In genomic region chr11:66051766-66052663, GRCh38 we compare ENCODE assay signal across 1 cellular context.
A peak's percentile ranks its signal among the peaks of the same experiment; 100 is the strongest.
TF ChIP-seq lines count a peak whose summit lies in the region.

SF3B2 (plus strand) TSS chr11:66052364; CDS start chr11:66052385, 21 bp downstream.

TF ChIP-seq in WTC11, 78 proteins besides CTCF, POLR2A, EP300 and RAD21 (continued from another document):
- TF ChIP-seq USF2 (CRISPR knock-in tag; IDR thresholded peaks at IDR 0.05) (peak; percentile 56), ARID4B (CRISPR knock-in tag; IDR thresholded peaks at IDR 0.05; ENCODE audit: borderline replicate concordance) (0 out of 2 replicates have a peak, but pooled peaks have one; percentile 25), ZNF671 (CRISPR knock-in tag; IDR thresholded peaks at IDR 0.05) (no peak), ZNF121 (CRISPR knock-in tag; IDR thresholded peaks at IDR 0.05) (no peak), ZNF423 (CRISPR knock-in tag; IDR thresholded peaks at IDR 0.05) (no peak), ZNF532 (CRISPR knock-in tag; IDR thresholded peaks at IDR 0.05; ENCODE audit: borderline replicate concordance) (no peak), CREB1 (CRISPR knock-in tag; IDR thresholded peaks at IDR 0.05) (0 out of 2 replicates have a peak, but pooled peaks have one; percentile 53)
